In genomic region chrX:15376956-15377355, GRCh38 we compare ENCODE assay signal across 1 cellular context.
TF ChIP-seq lines count a peak whose summit lies in the region.

No MANE protein-coding gene starts in this region.

TF ChIP-seq in SK-N-SH treated with all-trans-retinoic acid at 6 μM for 48 hours, 23 proteins besides CTCF, POLR2A, EP300 and RAD21 (continued from another document):
- TF ChIP-seq PPARA (CRISPR knock-in tag; IDR thresholded peaks at IDR 0.05; ENCODE audit: borderline replicate concordance) (no peak), ZNF565 (CRISPR knock-in tag; conservative IDR thresholded peaks at IDR 0.05; ENCODE audit: low read depth) (no peak), TCF4 (CRISPR knock-in tag; IDR thresholded peaks at IDR 0.05; ENCODE audit: borderline replicate concordance) (no peak), POU6F1 (CRISPR knock-in tag; IDR thresholded peaks at IDR 0.05; ENCODE audit: borderline replicate concordance, low read depth) (no peak), BACH2 (CRISPR knock-in tag; IDR thresholded peaks at IDR 0.05; ENCODE audit: borderline replicate concordance) (no peak), ISL1 (CRISPR knock-in tag; IDR thresholded peaks at IDR 0.05) (no peak), RARB (CRISPR knock-in tag; IDR thresholded peaks at IDR 0.05) (no peak), CREB5 (CRISPR knock-in tag; IDR thresholded peaks at IDR 0.05; ENCODE audit: low read depth) (no peak), PATZ1 (CRISPR knock-in tag; IDR thresholded peaks at IDR 0.05; ENCODE audit: borderline replicate concordance) (no peak), OSR1 (CRISPR knock-in tag; IDR thresholded peaks at IDR 0.05) (no peak), ZNF70 (CRISPR knock-in tag; IDR thresholded peaks at IDR 0.05) (no peak), ZC3H10 (CRISPR knock-in tag; IDR thresholded peaks at IDR 0.05) (no peak), GLIS3 (CRISPR knock-in tag; IDR thresholded peaks at IDR 0.05) (no peak), ESRRG (CRISPR knock-in tag; IDR thresholded peaks at IDR 0.05) (no peak)
